35 cellular contexts compared by ENCODE assay signal in the genomic region with DNA sequence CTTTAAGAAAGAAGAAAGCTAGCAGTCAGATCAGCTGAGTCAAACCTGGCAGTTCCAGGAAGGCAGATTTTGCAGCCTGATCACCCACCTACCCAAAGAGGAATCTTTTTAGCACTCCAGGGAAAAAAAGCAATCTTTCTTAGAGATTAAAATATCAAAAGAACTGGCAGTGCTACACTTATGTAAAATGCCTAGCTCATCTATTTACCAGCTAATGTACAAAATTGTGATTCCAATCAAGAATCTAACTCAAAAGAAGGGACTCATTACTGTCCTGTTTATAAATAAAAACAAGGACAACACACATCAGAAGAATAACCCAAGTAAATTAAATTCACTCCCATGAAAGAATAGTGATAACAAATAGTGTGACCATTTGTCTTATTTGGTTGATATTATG.
A peak's percentile ranks its signal among the peaks of the same experiment; 100 is the strongest.
DNase-seq lines count a peak whose midpoint lies in the region; ATAC-seq, FAIRE-seq and TF ChIP-seq lines count a peak whose summit lies in the region.
"Had no signal": no experiment of that assay in that cellular context is flagged by ENCODE, and none has a peak within 500 bp of the region (broad histone marks: within the 10 kb centered on the region; RNA-seq: fewer than 3 reads in every experiment).

No MANE protein-coding gene starts in this region.

- H3K27me3 ChIP-seq in HepG2 (ENCODE audit: control insufficient read depth in 1 of 2, insufficient read depth in 2 of 2, low read length in 2 of 2), result no peaks in the 10 kb centered on the region
- H3K27me3 ChIP-seq in right lobe of liver, result no peaks in the 10 kb centered on the region
- no peaks in the 10 kb centered on the region for H3K27me3 ChIP-seq in endodermal cell (ENCODE audit: control insufficient read depth, insufficient read depth, low read length, poor library complexity, severe bottlenecking)
- H3K27me3 ChIP-seq: BE2C; BLaER1; BLaER1 treated with 17β-estradiol and CSF1 and Interleukin-3, amounts not matched to agents 10 nM and 100 nM had no signal

- no peaks in the 10 kb centered on the region for H3K4me1 Mint-ChIP-seq in endodermal cell
- H3K4me1 Mint-ChIP-seq: B cell; CD14-positive monocyte; CD4-positive, alpha-beta memory T cell; CD4-positive, CD25-positive, alpha-beta regulatory T cell; CD8-positive, alpha-beta memory T cell had no signal

- BruUV-seq in HepG2 (replicated peaks; lab: Mats Ljungman, UMichigan), result no TSS peak

- H3K36me3 Mint-ChIP-seq in endodermal cell (ENCODE audit: low read depth), result peaks cover 7% of the 10 kb centered on the region
- H3K36me3 Mint-ChIP-seq: CD14-positive monocyte; CD4-positive, alpha-beta memory T cell; CD4-positive, CD25-positive, alpha-beta regulatory T cell; CD8-positive, alpha-beta memory T cell; CD8-positive, alpha-beta T cell had no signal

- in situ Hi-C loops in HepG2 (cut with HindIII; ENCODE audit: extremely low pct_ligation_motif_present, low pct_unique_long_range_greater_than_20kb), result no loop called here

- H3K9me3 ChIP-seq in HepG2 (ENCODE audit: low read length) (peaks cover 55% of the 10 kb centered on the region), right lobe of liver (peaks cover 0 to 12% (median 1%) of the 10 kb centered on the region in 4 donors), endodermal cell (ENCODE audit: control insufficient read depth, low read length) (peaks cover 36% of the 10 kb centered on the region)
- H3K9me3 ChIP-seq: BE2C had no signal

- TF ChIP-seq RAD21 in HepG2 (CRISPR knock-in tag; IDR thresholded peaks at IDR 0.05), result no peak

- POLR2A ChIA-PET in HepG2 (lab: Yijun Ruan, JAX), result no interaction called here

- no peak overlapping the region for H3K27ac ChIP-seq in HepG2 (ENCODE audit: extremely low read length, insufficient read depth, low read length)
- no peak overlapping the region for H3K27ac ChIP-seq in right lobe of liver
- H3K27ac ChIP-seq in endodermal cell (ENCODE audit: low read depth, low read length), result no peak overlapping the region
- H3K27ac ChIP-seq: 22Rv1; A549; BLaER1; BLaER1 treated with 17β-estradiol and CSF1 and Interleukin-3, amounts not matched to agents 10 nM and 100 nM; C4-2B had no signal

- CTCF ChIA-PET in HepG2 (lab: Yijun Ruan, JAX; ENCODE audit: low intra/inter-chr PET ratio, low total read pairs), result no interaction called here

- intact Hi-C loops in HepG2 (cut with micrococcal nuclease; ENCODE audit: unreplicated experiment), result no loop called here
- intact Hi-C loops in right lobe of liver (cut with DNase I), result no loop called here

- TF ChIP-seq CTCF in HepG2 (CRISPR knock-in tag; IDR thresholded peaks at IDR 0.05), result no peak
- TF ChIP-seq CTCF in right lobe of liver (IDR thresholded peaks at IDR 0.05), result no peak
- TF ChIP-seq CTCF in endodermal cell (conservative IDR thresholded peaks at IDR 0.05), result no peak

- no peaks in the 10 kb centered on the region for H4K20me1 ChIP-seq in HepG2 (ENCODE audit: insufficient read depth, low read length)
- H4K20me1 ChIP-seq: BLaER1; BLaER1 treated with 17β-estradiol and CSF1 and Interleukin-3, amounts not matched to agents 10 nM and 100 nM had no signal

- H3K4me3 ChIP-seq in HepG2 (replicated peaks in 1 of 3; ENCODE audit: insufficient read depth in 1 of 3, low read depth in 2 of 3, low read length in 3 of 3) (no peak overlapping the region), right lobe of liver (no peak overlapping the region), endodermal cell (ENCODE audit: low read length) (peak overlapping the region; percentile 17)
- H3K4me3 ChIP-seq: A549; BLaER1; BLaER1 treated with 17β-estradiol and CSF1 and Interleukin-3, amounts not matched to agents 10 nM and 100 nM had no signal

- DNase-seq in HepG2 (ENCODE audit: low spot score) (no peak), right lobe of liver (no peak), endodermal cell (no peak), inferior parietal cortex (ENCODE audit: extremely low spot score) (peak; percentile 4)
- DNase-seq: 8988T; ACHN; AML-193; BE2C; C1 segment of cervical spinal cord; Caco-2; Calu3; CD4-positive, alpha-beta memory T cell; CD4-positive, alpha-beta T cell; CD4-positive, CD25-positive, alpha-beta regulatory T cell; CD8-positive, alpha-beta memory T cell; CD8-positive, alpha-beta T cell; COR-L47; DMS 273 treated with DMSO at 0.1 percent for 48 hours; DMS153; DMS53; DMS79; DMS79 treated with DMSO at 0.1 percent for 48 hours; DND-41; EL had no signal

- H3K27me3 Mint-ChIP-seq in endodermal cell (ENCODE audit: insufficient read depth), result no peaks in the 10 kb centered on the region
- H3K27me3 Mint-ChIP-seq: B cell; CD4-positive, alpha-beta memory T cell; CD4-positive, alpha-beta T cell; CD4-positive, CD25-positive, alpha-beta regulatory T cell had no signal

- no peak for FAIRE-seq in HepG2 (lab: Jason Lieb, UNC)
- FAIRE-seq: A204.1, D721Med had no signal

- TF ChIP-seq POLR2A in HepG2 (IDR thresholded peaks at IDR 0.05; ENCODE audit: insufficient read depth in 1 of 2, low read depth in 2 of 2, low read length in 2 of 2) (no peak), right lobe of liver (IDR thresholded peaks at IDR 0.05) (no peak)

- no peak overlapping the region for H3K27ac Mint-ChIP-seq in endodermal cell
- H3K27ac Mint-ChIP-seq: B cell; CD14-positive monocyte; CD4-positive, alpha-beta memory T cell; CD4-positive, alpha-beta T cell; CD4-positive, CD25-positive, alpha-beta regulatory T cell; CD8-positive, alpha-beta memory T cell; CD8-positive, alpha-beta T cell had no signal

- H3K4me3 Mint-ChIP-seq in endodermal cell, result no peak overlapping the region
- H3K4me3 Mint-ChIP-seq: B cell; CD14-positive monocyte; CD4-positive, alpha-beta memory T cell; CD4-positive, alpha-beta T cell; CD4-positive, CD25-positive, alpha-beta regulatory T cell; CD8-positive, alpha-beta memory T cell; CD8-positive, alpha-beta T cell had no signal

- H3K79me2 ChIP-seq in HepG2 (ENCODE audit: insufficient read depth, low read length), result no peaks in the 10 kb centered on the region

- peaks cover 52% of the 10 kb centered on the region for H3K9me3 Mint-ChIP-seq in endodermal cell

- TF ChIP-seq EP300 in HepG2 (IDR thresholded peaks at IDR 0.05; ENCODE audit: low read depth in 2 of 2, low read length in 2 of 2), result no peak
- no peak for TF ChIP-seq EP300 in HepG2 (CRISPR knock-in tag; IDR thresholded peaks at IDR 0.05; ENCODE audit: borderline replicate concordance)

- no peak overlapping the region for H3K9ac ChIP-seq in HepG2 (ENCODE audit: insufficient read depth, low read depth, low read length)
- no peak overlapping the region for H3K9ac ChIP-seq in endodermal cell (ENCODE audit: extremely low read depth, low read length, poor library complexity, severe bottlenecking)
- H3K9ac ChIP-seq: BLaER1; BLaER1 treated with 17β-estradiol and CSF1 and Interleukin-3, amounts not matched to agents 10 nM and 100 nM had no signal

- H2AFZ ChIP-seq in HepG2 (ENCODE audit: low read length), result no peak overlapping the region

- H3K4me2 ChIP-seq in HepG2 (ENCODE audit: low read depth, low read length), result no peak overlapping the region
- H3K4me2 ChIP-seq: A549; BLaER1; BLaER1 treated with 17β-estradiol and CSF1 and Interleukin-3, amounts not matched to agents 10 nM and 100 nM had no signal

- ATAC-seq in HepG2 (no peak), right lobe of liver (no peak), HG03457 (IDR thresholded peaks at IDR 0.05; ENCODE audit: unreplicated experiment) (no peak), HG03378 (IDR thresholded peaks at IDR 0.05; ENCODE audit: unreplicated experiment) (no peak)
- ATAC-seq: A549; CD8-positive, alpha-beta T cell had no signal

- H3K4me1 ChIP-seq in HepG2 (ENCODE audit: insufficient read depth, low read length) (no peaks in the 10 kb centered on the region), right lobe of liver (no peaks in the 10 kb centered on the region), endodermal cell (ENCODE audit: control insufficient read depth, insufficient read depth, low read length) (no peaks in the 10 kb centered on the region)
- H3K4me1 ChIP-seq: A549; BE2C; BLaER1; BLaER1 treated with 17β-estradiol and CSF1 and Interleukin-3, amounts not matched to agents 10 nM and 100 nM; Caco-2 had no signal

- H3K36me3 ChIP-seq in HepG2 (replicated peaks in 1 of 2; ENCODE audit: control insufficient read depth in 1 of 2, insufficient read depth in 2 of 2, low read length in 2 of 2) (no peaks in the 10 kb centered on the region), right lobe of liver (no peaks in the 10 kb centered on the region), endodermal cell (ENCODE audit: control insufficient read depth, insufficient read depth, low read length) (no peaks in the 10 kb centered on the region)
- H3K36me3 ChIP-seq: BE2C; BLaER1; BLaER1 treated with 17β-estradiol and CSF1 and Interleukin-3, amounts not matched to agents 10 nM and 100 nM had no signal

TF ChIP-seq in HepG2, 621 proteins besides CTCF, POLR2A, EP300 and RAD21 (continues in another document):
- TF ChIP-seq NFIC (IDR thresholded peaks at IDR 0.05; ENCODE audit: low read length) (no peak), MAFK (conservative IDR thresholded peaks at IDR 0.05 in 1 of 2, IDR thresholded peaks at IDR 0.05 in 1 of 2; ENCODE audit: low read length in 2 of 2) (peak in 1 of 2 experiments; percentile 55; a peak in 1 of 4 replicates), KAT8 (CRISPR knock-in tag; IDR thresholded peaks at IDR 0.05) (no peak), ZNF510 (CRISPR knock-in tag; IDR thresholded peaks at IDR 0.05; ENCODE audit: low read depth) (no peak), SPEN (CRISPR knock-in tag; IDR thresholded peaks at IDR 0.05; ENCODE audit: low read depth) (no peak), DPF2 (CRISPR knock-in tag; IDR thresholded peaks at IDR 0.05; ENCODE audit: borderline replicate concordance, low read depth) (no peak), ATM (IDR thresholded peaks at IDR 0.05; ENCODE audit: borderline replicate concordance) (no peak), SNRNP70 (IDR thresholded peaks at IDR 0.05; ENCODE audit: low read depth, low read length) (no peak), STAG1 (CRISPR knock-in tag; IDR thresholded peaks at IDR 0.05) (no peak), MAFF (IDR thresholded peaks at IDR 0.05; ENCODE audit: low read depth, low read length) (peak; percentile 53; the same call in 1 of the 2 replicates), CENPX (CRISPR knock-in tag; IDR thresholded peaks at IDR 0.05) (no peak)
- TF ChIP-seq, protein P1, sequence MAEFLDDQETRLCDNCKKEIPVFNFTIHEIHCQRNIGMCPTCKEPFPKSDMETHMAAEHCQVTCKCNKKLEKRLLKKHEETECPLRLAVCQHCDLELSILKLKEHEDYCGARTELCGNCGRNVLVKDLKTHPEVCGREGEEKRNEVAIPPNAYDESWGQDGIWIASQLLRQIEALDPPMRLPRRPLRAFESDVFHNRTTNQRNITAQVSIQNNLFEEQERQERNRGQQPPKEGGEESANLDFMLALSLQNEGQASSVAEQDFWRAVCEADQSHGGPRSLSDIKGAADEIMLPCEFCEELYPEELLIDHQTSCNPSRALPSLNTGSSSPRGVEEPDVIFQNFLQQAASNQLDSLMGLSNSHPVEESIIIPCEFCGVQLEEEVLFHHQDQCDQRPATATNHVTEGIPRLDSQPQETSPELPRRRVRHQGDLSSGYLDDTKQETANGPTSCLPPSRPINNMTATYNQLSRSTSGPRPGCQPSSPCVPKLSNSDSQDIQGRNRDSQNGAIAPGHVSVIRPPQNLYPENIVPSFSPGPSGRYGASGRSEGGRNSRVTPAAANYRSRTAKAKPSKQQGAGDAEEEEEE (CRISPR knock-in tag; IDR thresholded peaks at IDR 0.05; ENCODE audit: borderline replicate concordance), result no peak
